ENCODE assay signal across 19 cellular contexts in genomic region chr7:24343614-24344013, GRCh38. TPM values are rescaled to one million over a fixed set of nuclear protein-coding genes. Genes with fewer than 3 reads are reported as not detected.
DNase-seq lines count a peak whose midpoint lies in the region; TF ChIP-seq lines count a peak whose summit lies in the region.
"Had no signal": no experiment of that assay in that cellular context is flagged by ENCODE, and none has a peak within 500 bp of the region (broad histone marks: within the 10 kb centered on the region; RNA-seq: fewer than 3 reads in every experiment).

No MANE protein-coding gene starts in this region.

- H3K36me3 Mint-ChIP-seq in glutamatergic neuron (ENCODE audit: unreplicated experiment) (no peaks in the 10 kb centered on the region), MCF 10A (ENCODE audit: insufficient read depth, unreplicated experiment) (no peaks in the 10 kb centered on the region)

- H2AFZ ChIP-seq in Loucy (ENCODE audit: low read length), result no peak overlapping the region

- no peaks in the 10 kb centered on the region for H3K36me3 ChIP-seq in Loucy (ENCODE audit: insufficient read depth, low read length)
- H3K36me3 ChIP-seq: BLaER1 treated with 17β-estradiol and CSF1 and Interleukin-3, amounts not matched to agents 10 nM and 100 nM had no signal

- peaks cover 17% of the 10 kb centered on the region for H3K4me1 ChIP-seq in Loucy (ENCODE audit: insufficient read depth, low read length, poor library complexity, severe bottlenecking)

- H3K9ac ChIP-seq in Loucy (ENCODE audit: low read depth, low read length, poor library complexity, severe bottlenecking), result no peak overlapping the region
- H3K9ac ChIP-seq: BLaER1 treated with 17β-estradiol and CSF1 and Interleukin-3, amounts not matched to agents 10 nM and 100 nM had no signal

- H3K27me3 ChIP-seq in Loucy (ENCODE audit: insufficient read depth, low read length, poor library complexity, severe bottlenecking), result no peaks in the 10 kb centered on the region
- H3K27me3 ChIP-seq: BLaER1 treated with 17β-estradiol and CSF1 and Interleukin-3, amounts not matched to agents 10 nM and 100 nM had no signal

- H3K4me3 Mint-ChIP-seq in glutamatergic neuron (ENCODE audit: unreplicated experiment), result no peak overlapping the region
- no peak overlapping the region for H3K4me3 Mint-ChIP-seq in MCF 10A (ENCODE audit: unreplicated experiment)
- H3K4me3 Mint-ChIP-seq: CD4-positive, alpha-beta T cell; HFFc6 had no signal

- DNase-seq in NCI-H2171 treated with DMSO at 0.1 percent for 48 hours (lab: John Stamatoyannopoulos, UW) (peak; percentile 20), NCI-H2171 (lab: John Stamatoyannopoulos, UW) (no peak), glutamatergic neuron (peak; percentile 25), NCI-H1092 (lab: John Stamatoyannopoulos, UW) (no peak), MCF 10A (ENCODE audit: unreplicated experiment) (no peak), T-helper 9 cell (no peak)
- DNase-seq: 8988T; ACHN; Calu3; CD4-positive, alpha-beta T cell; DMS153; DMS79 treated with DMSO at 0.1 percent for 48 hours; EL; GDM1; HCEC 1CT; HFFc6 had no signal

- no peaks in the 10 kb centered on the region for H4K20me1 ChIP-seq in Loucy (ENCODE audit: insufficient read depth, low read length, poor library complexity, severe bottlenecking)
- H4K20me1 ChIP-seq: BLaER1 treated with 17β-estradiol and CSF1 and Interleukin-3, amounts not matched to agents 10 nM and 100 nM had no signal

- no peaks in the 10 kb centered on the region for H3K79me2 ChIP-seq in Loucy (ENCODE audit: insufficient read depth, low read length)

- no peaks in the 10 kb centered on the region for H3K27me3 Mint-ChIP-seq in glutamatergic neuron (ENCODE audit: unreplicated experiment)
- no peaks in the 10 kb centered on the region for H3K27me3 Mint-ChIP-seq in MCF 10A (ENCODE audit: insufficient read depth, unreplicated experiment)

- H3K4me1 Mint-ChIP-seq in glutamatergic neuron (ENCODE audit: low read depth, unreplicated experiment), result peaks cover 3% of the 10 kb centered on the region
- no peaks in the 10 kb centered on the region for H3K4me1 Mint-ChIP-seq in MCF 10A (ENCODE audit: insufficient read depth, unreplicated experiment)

- H3K27ac Mint-ChIP-seq in glutamatergic neuron (ENCODE audit: unreplicated experiment), result no peak overlapping the region
- H3K27ac Mint-ChIP-seq in MCF 10A (ENCODE audit: low read depth, unreplicated experiment), result no peak overlapping the region
- H3K27ac Mint-ChIP-seq: CD4-positive, alpha-beta T cell; HFFc6 had no signal

- POLR2A ChIA-PET in MCF 10A (lab: Yijun Ruan, JAX), result no interaction called here

- H3K9me2 ChIP-seq in Loucy (replicated peaks; ENCODE audit: low read depth, low read length), result no peaks in the 10 kb centered on the region

- no TSS peak for BruUV-seq in MCF 10A (replicated peaks; lab: Mats Ljungman, UMichigan)

- CTCF ChIA-PET in MCF 10A (lab: Yijun Ruan, JAX), result no interaction called here

- intact Hi-C loops in MCF 10A (cut with micrococcal nuclease), result no loop called here

- H3K4me2 ChIP-seq in Loucy (ENCODE audit: low read depth, low read length, poor library complexity, severe bottlenecking), result no peak overlapping the region
- H3K4me2 ChIP-seq: BLaER1 treated with 17β-estradiol and CSF1 and Interleukin-3, amounts not matched to agents 10 nM and 100 nM had no signal

- TF ChIP-seq CTCF in Loucy (conservative IDR thresholded peaks at IDR 0.05; ENCODE audit: low read length) (peak; percentile 28; the same call in 1 of the 2 replicates), glutamatergic neuron (IDR thresholded peaks at IDR 0.05; ENCODE audit: partially characterized antibody, unreplicated experiment) (no peak), MCF 10A (IDR thresholded peaks at IDR 0.05; ENCODE audit: unreplicated experiment) (no peak)

- H3K9me3 Mint-ChIP-seq in glutamatergic neuron (ENCODE audit: unreplicated experiment) (no peaks in the 10 kb centered on the region), MCF 10A (ENCODE audit: unreplicated experiment) (no peaks in the 10 kb centered on the region)
- H3K9me3 Mint-ChIP-seq: CD4-positive, alpha-beta T cell; HFFc6 had no signal

- H3K4me3 ChIP-seq in Loucy (ENCODE audit: low read length, poor library complexity, severe bottlenecking), result no peak overlapping the region
- H3K4me3 ChIP-seq: BLaER1 treated with 17β-estradiol and CSF1 and Interleukin-3, amounts not matched to agents 10 nM and 100 nM had no signal

- no peaks in the 10 kb centered on the region for H3F3A ChIP-seq in Loucy (ENCODE audit: low read depth)

- no peaks in the 10 kb centered on the region for H3K9me3 ChIP-seq in Loucy (ENCODE audit: insufficient read depth, low read depth, low read length)

RNA-seq across cellular contexts. Expression of gene NPY, which starts 59.6 kb away (rescaled TPM):
- total RNA-seq in glutamatergic neuron (ENCODE audit: unreplicated experiment) (not detected), MCF 10A (2022) (not detected in 2 replicates)
- total RNA-seq: Calu3; CD4-positive, alpha-beta T cell; H4; HFFc6 had no signal

Comparison
In these comparisons a context has a peak if more than half of its experiments do, and no peak if none do; other contexts are left out.
1. DNase-seq: peak in NCI-H2171 treated with DMSO at 0.1 percent for 48 hours (single experiment) and glutamatergic neuron (single experiment); none in NCI-H2171 (single experiment), NCI-H1092 (single experiment), MCF 10A (single experiment) and T-helper 9 cell (single experiment).